In genomic region chr6:129863664-129864063, GRCh38 we compare ENCODE assay signal across 22 cellular contexts. TPM values are rescaled to one million over a fixed set of nuclear protein-coding genes. Genes with fewer than 3 reads are reported as not detected.
DNase-seq lines count a peak whose midpoint lies in the region; ATAC-seq, FAIRE-seq and TF ChIP-seq lines count a peak whose summit lies in the region.
"Had no signal": no experiment of that assay in that cellular context is flagged by ENCODE, and none has a peak within 500 bp of the region (broad histone marks: within the 10 kb centered on the region; RNA-seq: fewer than 3 reads in every experiment).

No MANE protein-coding gene starts in this region.

- intact Hi-C loops in Calu3 (cut with micrococcal nuclease; ENCODE audit: unreplicated experiment) (no loop called here), sigmoid colon (cut with DNase I) (no loop called here)
- intact Hi-C loops in CD4-positive, alpha-beta T cell (cut with DNase I, micrococcal nuclease): no loop called here

- H4K20me1 ChIP-seq in astrocyte (ENCODE audit: insufficient read depth, low read length): no peaks in the 10 kb centered on the region

- H3K79me2 ChIP-seq in astrocyte (ENCODE audit: insufficient read depth, low read length): no peaks in the 10 kb centered on the region

- H3K4me3 Mint-ChIP-seq in Calu3 (ENCODE audit: low read depth, unreplicated experiment) (no peak overlapping the region), astrocyte (ENCODE audit: unreplicated experiment) (no peak overlapping the region), chondrocyte (ENCODE audit: unreplicated experiment) (no peak overlapping the region)
- no peak overlapping the region for H3K4me3 Mint-ChIP-seq in CD4-positive, alpha-beta T cell
- H3K4me3 Mint-ChIP-seq: activated T-helper 17 cell treated with anti-CD3 and anti-CD28 coated beads, Interleukin-2, amount 50 U/mL, for 72 hours; effector memory CD8-positive, alpha-beta T cell had no signal

- H3K27me3 Mint-ChIP-seq in Calu3 (ENCODE audit: unreplicated experiment): no peaks in the 10 kb centered on the region
- no peaks in the 10 kb centered on the region for H3K27me3 Mint-ChIP-seq in astrocyte (ENCODE audit: low read depth, unreplicated experiment)
- no peaks in the 10 kb centered on the region for H3K27me3 Mint-ChIP-seq in chondrocyte (ENCODE audit: low read depth)
- no peaks in the 10 kb centered on the region for H3K27me3 Mint-ChIP-seq in CD4-positive, alpha-beta T cell
- H3K27me3 Mint-ChIP-seq: activated T-helper 17 cell treated with anti-CD3 and anti-CD28 coated beads, Interleukin-2, amount 50 U/mL, for 72 hours; effector memory CD8-positive, alpha-beta T cell had no signal

- BruUV-seq in Calu3 (replicated peaks; lab: Mats Ljungman, UMichigan): no TSS peak

- FAIRE-seq in HTR-8/SVneo (lab: Jason Lieb, UNC): no peak
- FAIRE-seq in astrocyte (lab: Jason Lieb, UNC): no peak

- H3K4me3 ChIP-seq in astrocyte (ENCODE audit: insufficient read depth, low read depth, low read length) (no peak overlapping the region), sigmoid colon (no peak overlapping the region)

- peak overlapping the region; percentile 32 for H3K4me2 ChIP-seq in astrocyte (ENCODE audit: low read length)

- DNase-seq in Calu3 (peak; percentile 4), HTR-8/SVneo (ENCODE audit: insufficient read length, low spot score) (peak; percentile 28), astrocyte (ENCODE audit: low read depth) (peak; percentile 87), foreskin melanocyte (peak; percentile 32), chondrocyte (ENCODE audit: low spot score) (no peak), sigmoid colon (no peak)
- no peak for DNase-seq in CD4-positive, alpha-beta T cell
- DNase-seq: activated CD4-positive, CD25-positive, alpha-beta regulatory T cell treated with anti-CD3 and anti-CD28 coated beads, Interleukin-2, amount 50 U/mL, for 72 hours; AML-193; Caco-2; effector memory CD8-positive, alpha-beta T cell; GDM1; H7; NCI-H1694 treated with DMSO at 0.1 percent for 48 hours; NK-92 treated with Interleukin-12 subunit alpha and Interleukin-12 subunit beta, amount 100 ng/mL, for 24 hours had no signal

- POLR2A ChIA-PET in CD4-positive, alpha-beta T cell (lab: Charles Lee): no interaction called here

- H3K9me3 Mint-ChIP-seq in Calu3 (ENCODE audit: low read depth, unreplicated experiment) (no peaks in the 10 kb centered on the region), astrocyte (ENCODE audit: unreplicated experiment) (no peaks in the 10 kb centered on the region), chondrocyte (ENCODE audit: low read depth) (peaks cover 2% of the 10 kb centered on the region)
- no peaks in the 10 kb centered on the region for H3K9me3 Mint-ChIP-seq in CD4-positive, alpha-beta T cell
- H3K9me3 Mint-ChIP-seq: activated T-helper 17 cell treated with anti-CD3 and anti-CD28 coated beads, Interleukin-2, amount 50 U/mL, for 72 hours; effector memory CD8-positive, alpha-beta T cell had no signal

- H3K36me3 ChIP-seq in astrocyte (ENCODE audit: insufficient read depth, low read length) (no peaks in the 10 kb centered on the region), sigmoid colon (no peaks in the 10 kb centered on the region)

- no peak for ATAC-seq in CD4-positive, alpha-beta T cell (ENCODE audit: poor library complexity)
- no peak for ATAC-seq in GM21619 (IDR thresholded peaks at IDR 0.05; ENCODE audit: unreplicated experiment)
- ATAC-seq: activated T-helper 17 cell treated with anti-CD3 and anti-CD28 coated beads, Interleukin-2, amount 50 U/mL, for 72 hours; effector memory CD8-positive, alpha-beta T cell; sciatic nerve had no signal

- TF ChIP-seq CTCF in Calu3 (IDR thresholded peaks at IDR 0.05; ENCODE audit: unreplicated experiment): no peak
- TF ChIP-seq CTCF in astrocyte (IDR thresholded peaks at IDR 0.05; ENCODE audit: insufficient read depth, low read depth, low read length): no peak
- no peak for TF ChIP-seq CTCF in chondrocyte (IDR thresholded peaks at IDR 0.05)
- no peak for TF ChIP-seq CTCF in sigmoid colon (IDR thresholded peaks at IDR 0.05)
- TF ChIP-seq CTCF in CD4-positive, alpha-beta T cell (IDR thresholded peaks at IDR 0.05): no peak

- H3K9ac ChIP-seq in astrocyte (ENCODE audit: low read length): no peak overlapping the region

- H3K4me1 ChIP-seq in astrocyte (ENCODE audit: insufficient read depth, low read length) (peaks cover 29% of the 10 kb centered on the region), sigmoid colon (peaks cover 0 to 19% (median 9%) of the 10 kb centered on the region in 4 donors)
- H3K4me1 ChIP-seq: Caco-2 had no signal

- TF ChIP-seq POLR2A in sigmoid colon (IDR thresholded peaks at IDR 0.05): no peak

- H3K27ac ChIP-seq in astrocyte (ENCODE audit: low read depth, low read length) (peak overlapping the region; percentile 49), sigmoid colon (no peak overlapping the region)
- no peak overlapping the region for H3K27ac ChIP-seq in CD4-positive, alpha-beta T cell (ENCODE audit: low read depth, low read length)

- H3K27me3 ChIP-seq in astrocyte (ENCODE audit: insufficient read depth, low read length): no peaks in the 10 kb centered on the region
- H3K27me3 ChIP-seq in sigmoid colon: no peaks in the 10 kb centered on the region
- no peaks in the 10 kb centered on the region for H3K27me3 ChIP-seq in CD4-positive, alpha-beta T cell (ENCODE audit: control insufficient read depth, insufficient read depth, low read length)

- H3K36me3 Mint-ChIP-seq in Calu3 (ENCODE audit: insufficient read depth, unreplicated experiment) (no peaks in the 10 kb centered on the region), astrocyte (ENCODE audit: low read depth, unreplicated experiment) (no peaks in the 10 kb centered on the region), chondrocyte (ENCODE audit: low read depth) (no peaks in the 10 kb centered on the region)
- H3K36me3 Mint-ChIP-seq in CD4-positive, alpha-beta T cell (ENCODE audit: low read depth): no peaks in the 10 kb centered on the region

- WGBS in sigmoid colon, 2 donors: 91 to 95% methylated on average over 6 of the region's 6 CpGs

- H2AFZ ChIP-seq in astrocyte (ENCODE audit: low read depth, low read length): no peak overlapping the region

- no peak for TF ChIP-seq EP300 in sigmoid colon (IDR thresholded peaks at IDR 0.05)

- CTCF ChIA-PET in Calu3 (lab: Charles Lee): no interaction called here
- CTCF ChIA-PET in CD4-positive, alpha-beta T cell (lab: Charles Lee): no interaction called here

- H3K4me1 Mint-ChIP-seq in Calu3 (ENCODE audit: low read depth, unreplicated experiment) (peaks cover 11% of the 10 kb centered on the region), astrocyte (ENCODE audit: low read depth, unreplicated experiment) (peaks cover 27% of the 10 kb centered on the region), chondrocyte (ENCODE audit: low read depth) (peaks cover 27% of the 10 kb centered on the region)
- H3K4me1 Mint-ChIP-seq in CD4-positive, alpha-beta T cell (ENCODE audit: low read depth): peaks cover 13% of the 10 kb centered on the region

- H3K27ac Mint-ChIP-seq in Calu3 (ENCODE audit: unreplicated experiment) (no peak overlapping the region), astrocyte (ENCODE audit: unreplicated experiment) (no peak overlapping the region), chondrocyte (ENCODE audit: unreplicated experiment) (no peak overlapping the region)
- no peak overlapping the region for H3K27ac Mint-ChIP-seq in CD4-positive, alpha-beta T cell
- H3K27ac Mint-ChIP-seq: activated T-helper 17 cell treated with anti-CD3 and anti-CD28 coated beads, Interleukin-2, amount 50 U/mL, for 72 hours had no signal

- H3K9me3 ChIP-seq in astrocyte (ENCODE audit: insufficient read depth, low read depth, low read length) (no peaks in the 10 kb centered on the region), sigmoid colon (no peaks in the 10 kb centered on the region)
- H3K9me3 ChIP-seq in CD4-positive, alpha-beta T cell (ENCODE audit: control insufficient read depth, low read length): no peaks in the 10 kb centered on the region
- H3K9me3 ChIP-seq: Caco-2 had no signal

RNA-seq across cellular contexts. Expression of gene TMEM244, which starts 2.5 kb away (rescaled TPM):
- total RNA-seq in Calu3 (2022) (not detected in 2 replicates), astrocyte (not detected in 2 replicates), chondrocyte (not detected in 3 replicates), sigmoid colon (not detected)
- not detected for polyA plus RNA-seq in sigmoid colon
- not detected for total RNA-seq in CD4-positive, alpha-beta T cell
- total RNA-seq: activated T-helper 17 cell treated with anti-CD3 and anti-CD28 coated beads, Interleukin-2, amount 50 U/mL, for 72 hours; Caco-2; cerebellum; H7; liver; omental fat pad; sciatic nerve had no signal
- polyA plus RNA-seq: adipose tissue, liver had no signal

Comparison
In these comparisons a context has a peak if more than half of its experiments do, and no peak if none do; other contexts are left out.
1. DNase-seq: peak in Calu3 (single experiment), HTR-8/SVneo (single experiment), astrocyte (single experiment) and foreskin melanocyte (single experiment); none in chondrocyte (single experiment), sigmoid colon (single experiment) and CD4-positive, alpha-beta T cell (0 of 10).